ENCODE assay signal across 14 cellular contexts in genomic region chr12:118866346-118866745, GRCh38.
DNase-seq lines count a peak whose midpoint lies in the region; ATAC-seq, FAIRE-seq and TF ChIP-seq lines count a peak whose summit lies in the region.
"Had no signal": no experiment of that assay in that cellular context is flagged by ENCODE, and none has a peak within 500 bp of the region (broad histone marks: within the 10 kb centered on the region; RNA-seq: fewer than 3 reads in every experiment).

No MANE protein-coding gene starts in this region.

- WGBS in GM12878 (ENCODE audit: insufficient coverage, insufficient replicate concordance, low lambda C conversion rate, missing lambda C conversion rate): 0% methylated on average over 3 of the region's 3 CpGs
- 11% methylated on average over 3 of the region's 3 CpGs for WGBS in liver

- peaks cover 5% of the 10 kb centered on the region; the same call in 2 of the 3 replicates for H3K4me1 Mint-ChIP-seq in GM23338

- no peak for TF ChIP-seq POLR2A in GM12878 (IDR thresholded peaks at IDR 0.05; ENCODE audit: low read depth, low read length)
- TF ChIP-seq POLR2A in GM12891 (IDR thresholded peaks at IDR 0.05; ENCODE audit: low read depth, low read length): no peak

- H4K20me1 ChIP-seq in GM23338 (replicated peaks; ENCODE audit: insufficient read depth): no peaks in the 10 kb centered on the region
- H4K20me1 ChIP-seq in Karpas-422 (ENCODE audit: insufficient read depth, low read depth, low read length): no peaks in the 10 kb centered on the region
- no peaks in the 10 kb centered on the region for H4K20me1 ChIP-seq in GM12878 (ENCODE audit: control insufficient read depth, insufficient read depth)
- H4K20me1 ChIP-seq: BLaER1 had no signal

- POLR2A ChIA-PET in GM12878 (lab: Charles Lee): no interaction called here

- intact Hi-C loops in GM12878 (cut with micrococcal nuclease; ENCODE audit: unreplicated experiment): no loop called here

- H3K27ac ChIP-seq in GM23338 (ENCODE audit: low read depth) (no peak overlapping the region), Karpas-422 (ENCODE audit: low read length) (no peak overlapping the region), GM12878 (ENCODE audit: control insufficient read depth, insufficient read depth) (no peak overlapping the region), liver (ENCODE audit: low read depth in 1 of 2, low read length in 2 of 2) (no peak overlapping the region)
- H3K27ac ChIP-seq: BLaER1 had no signal

- FAIRE-seq in GM12878 (lab: Jason Lieb, UNC) (no peak), GM12891 (lab: Jason Lieb, UNC) (no peak)
- FAIRE-seq: GM19239 had no signal

- RAD21 ChIA-PET in GM12878 (lab: Charles Lee; ENCODE audit: unreplicated experiment): no interaction called here

- no peaks in the 10 kb centered on the region for H3K9me3 Mint-ChIP-seq in GM23338

- no peaks in the 10 kb centered on the region for H3K36me3 Mint-ChIP-seq in GM23338 (ENCODE audit: low read depth)

- peak; percentile 72 for DNase-seq in GM23338 (ENCODE audit: low spot score)
- peak; percentile 41 for DNase-seq in Karpas-422
- no peak for DNase-seq in GM12878 (ENCODE audit: low read depth, low spot score)
- no peak for DNase-seq in GM12891 (ENCODE audit: insufficient read length, low spot score)
- DNase-seq in GM13977 (ENCODE audit: low spot score): no peak
- DNase-seq: NCI-H2107; NCI-H226; NCI-H526 treated with DMSO at 0.1 percent for 48 hours; NK-92 treated with Interleukin-12 subunit alpha and Interleukin-12 subunit beta, amount 100 ng/mL, for 24 hours; T-helper 1 cell had no signal

- in situ Hi-C loops in GM12878 (cut with MboI) (no loop called here), GM13977 (cut with MboI; ENCODE audit: low pct_unique_long_range_greater_than_20kb, low sequenced_read_pairs, unreplicated experiment) (no loop called here)

- H3K9me2 ChIP-seq in GM23338 (ENCODE audit: insufficient read depth) (no peaks in the 10 kb centered on the region), Karpas-422 (replicated peaks; ENCODE audit: insufficient read depth, low read length) (no peaks in the 10 kb centered on the region)

- no peak overlapping the region for H3K4me3 Mint-ChIP-seq in GM23338

- CTCF ChIA-PET in GM12878 (lab: Yijun Ruan, JAX): interaction anchor here (0.8 kb wide), 1 partner anchor 302 kb away, joined by 3 read pairs; no protein-coding TSS in a partner anchor

- H3K27me3 Mint-ChIP-seq in GM23338 (ENCODE audit: insufficient read depth, low read depth, poor library complexity): peaks cover 4% of the 10 kb centered on the region

- H2AFZ ChIP-seq in GM23338 (no peak overlapping the region), Karpas-422 (ENCODE audit: low read length) (no peak overlapping the region), GM12878 (ENCODE audit: control insufficient read depth, low read depth, low read length) (no peak overlapping the region)

- no peaks in the 10 kb centered on the region for H3F3A ChIP-seq in GM23338 (replicated peaks; ENCODE audit: low read depth)

- BruUV-seq in GM12878 (replicated peaks; lab: Mats Ljungman, UMichigan): no TSS peak

- H3K36me3 ChIP-seq in GM23338 (ENCODE audit: insufficient read depth): no peaks in the 10 kb centered on the region
- no peaks in the 10 kb centered on the region for H3K36me3 ChIP-seq in Karpas-422 (ENCODE audit: insufficient read depth, low read length)
- H3K36me3 ChIP-seq in GM12878 (ENCODE audit: control insufficient read depth in 2 of 2, insufficient read depth in 2 of 2, low read length in 1 of 2): no peaks in the 10 kb centered on the region
- no peaks in the 10 kb centered on the region for H3K36me3 ChIP-seq in liver (ENCODE audit: control insufficient read depth in 4 of 4, insufficient read depth in 3 of 4, low read depth in 1 of 4, low read length in 3 of 4)
- H3K36me3 ChIP-seq: BLaER1 had no signal

- H3K27me3 ChIP-seq in GM23338 (ENCODE audit: insufficient read depth) (no peaks in the 10 kb centered on the region), Karpas-422 (ENCODE audit: low read length) (no peaks in the 10 kb centered on the region), GM12878 (replicated peaks in 1 of 2; ENCODE audit: control insufficient read depth in 2 of 2, insufficient read depth in 2 of 2, low read length in 1 of 2) (peaks cover 0 to 3% of the 10 kb centered on the region in 2 experiments; a peak in 1 of 4 replicates), liver (ENCODE audit: control insufficient read depth in 4 of 4, insufficient read depth in 4 of 4, low read length in 3 of 4) (peaks cover 0 to 1% (median 0%) of the 10 kb centered on the region in 4 donors)

- no peak overlapping the region for H3K4me2 ChIP-seq in GM23338
- no peak overlapping the region for H3K4me2 ChIP-seq in Karpas-422 (ENCODE audit: low read depth, low read length, poor library complexity, severe bottlenecking)
- H3K4me2 ChIP-seq in GM12878 (ENCODE audit: control insufficient read depth, insufficient read depth): no peak overlapping the region
- H3K4me2 ChIP-seq: BLaER1 had no signal

- no peak overlapping the region for H3K27ac Mint-ChIP-seq in GM23338

- H3K9ac ChIP-seq in Karpas-422 (ENCODE audit: low read length) (no peak overlapping the region), GM12878 (ENCODE audit: control insufficient read depth, insufficient read depth, low read length) (no peak overlapping the region), liver (ENCODE audit: low read depth in 1 of 2, low read length in 2 of 2) (no peak overlapping the region)
- H3K9ac ChIP-seq: BLaER1 had no signal

- SMC1A ChIA-PET in GM12878 (lab: Charles Lee; ENCODE audit: uncharacterized antibody, unreplicated experiment): no interaction called here

- TF ChIP-seq EP300 in GM12878 (IDR thresholded peaks at IDR 0.05; ENCODE audit: borderline replicate concordance in 1 of 2, control insufficient read depth in 1 of 2, low read depth in 2 of 2, low read length in 2 of 2): no peak

- no peak for TF ChIP-seq CTCF in GM23338 (conservative IDR thresholded peaks at IDR 0.05; ENCODE audit: low read depth in 2 of 2)
- no peak for TF ChIP-seq CTCF in GM12878 (IDR thresholded peaks at IDR 0.05 in 2 of 3, conservative IDR thresholded peaks at IDR 0.05 in 1 of 3; ENCODE audit: control insufficient read depth in 2 of 3, extremely low read depth in 1 of 3, insufficient read depth in 1 of 3, low read depth in 3 of 3, low read length in 3 of 3)
- TF ChIP-seq CTCF in liver (IDR thresholded peaks at IDR 0.05; ENCODE audit: low read depth, low read length, missing input control): no peak
- no peak for TF ChIP-seq CTCF in GM13977 (IDR thresholded peaks at IDR 0.05; ENCODE audit: extremely low read depth, insufficient read depth, missing control alignments)

- ATAC-seq in GM23338 (peak; percentile 40; the same call in 2 of the 3 replicates), GM12878 (no peak), GM21381 (IDR thresholded peaks at IDR 0.05; ENCODE audit: unreplicated experiment) (no peak)

- peaks cover 3% of the 10 kb centered on the region; the same call in 1 of the 2 replicates for H3K4me1 ChIP-seq in GM23338 (ENCODE audit: insufficient read depth)
- no peaks in the 10 kb centered on the region for H3K4me1 ChIP-seq in Karpas-422 (ENCODE audit: low read length)
- no peaks in the 10 kb centered on the region for H3K4me1 ChIP-seq in GM12878 (ENCODE audit: control insufficient read depth, insufficient read depth, low read length)
- no peaks in the 10 kb centered on the region for H3K4me1 ChIP-seq in liver (ENCODE audit: control insufficient read depth in 4 of 4, insufficient read depth in 4 of 4, low read length in 3 of 4)
- H3K4me1 ChIP-seq: BLaER1 had no signal

- TF ChIP-seq RAD21 in GM12878 (IDR thresholded peaks at IDR 0.05; ENCODE audit: insufficient read depth, low read depth, low read length) (no peak), liver (IDR thresholded peaks at IDR 0.05) (no peak)

- H3K9me3 ChIP-seq in Karpas-422 (ENCODE audit: low read length) (no peaks in the 10 kb centered on the region), GM12878 (replicated peaks; ENCODE audit: control insufficient read depth, insufficient read depth, low read length) (no peaks in the 10 kb centered on the region), liver (ENCODE audit: control insufficient read depth in 4 of 4, low read length in 3 of 4) (no peaks in the 10 kb centered on the region)
- H3K9me3 ChIP-seq: BLaER1 had no signal

- H3K79me2 ChIP-seq in GM23338 (replicated peaks; ENCODE audit: insufficient read depth) (no peaks in the 10 kb centered on the region), Karpas-422 (ENCODE audit: low read length) (no peaks in the 10 kb centered on the region), GM12878 (ENCODE audit: control insufficient read depth, insufficient read depth, low read length) (no peaks in the 10 kb centered on the region)

- H3K4me3 ChIP-seq in GM23338 (no peak overlapping the region), Karpas-422 (ENCODE audit: low read length) (no peak overlapping the region), GM12878 (no peak overlapping the region), liver (ENCODE audit: low read depth in 1 of 3, low read length in 3 of 3) (no peak overlapping the region)
- H3K4me3 ChIP-seq: BLaER1 had no signal

TF ChIP-seq in GM12891, 5 proteins besides CTCF, POLR2A, EP300 and RAD21:
- TF ChIP-seq POU2F2 (IDR thresholded peaks at IDR 0.05; ENCODE audit: low read depth, low read length): no peak
- TF ChIP-seq POLR2AphosphoS5 (IDR thresholded peaks at IDR 0.05; ENCODE audit: low read depth, low read length): no peak
- TF ChIP-seq PAX5 (IDR thresholded peaks at IDR 0.05; ENCODE audit: insufficient read depth, low read length, severe bottlenecking): no peak
- TF ChIP-seq SPI1 (IDR thresholded peaks at IDR 0.05; ENCODE audit: low read depth, low read length): no peak
- TF ChIP-seq TAF1 (IDR thresholded peaks at IDR 0.05; ENCODE audit: low read depth, low read length): no peak

Comparison
In these comparisons a context has a peak if more than half of its experiments do, and no peak if none do; other contexts are left out.
1. DNase-seq: peak in GM23338 (single experiment) and Karpas-422 (single experiment); none in GM12878 (single experiment), GM12891 (single experiment) and GM13977 (single experiment).